Comparison of ENCODE assay signal across 13 cellular contexts in the genomic region with DNA sequence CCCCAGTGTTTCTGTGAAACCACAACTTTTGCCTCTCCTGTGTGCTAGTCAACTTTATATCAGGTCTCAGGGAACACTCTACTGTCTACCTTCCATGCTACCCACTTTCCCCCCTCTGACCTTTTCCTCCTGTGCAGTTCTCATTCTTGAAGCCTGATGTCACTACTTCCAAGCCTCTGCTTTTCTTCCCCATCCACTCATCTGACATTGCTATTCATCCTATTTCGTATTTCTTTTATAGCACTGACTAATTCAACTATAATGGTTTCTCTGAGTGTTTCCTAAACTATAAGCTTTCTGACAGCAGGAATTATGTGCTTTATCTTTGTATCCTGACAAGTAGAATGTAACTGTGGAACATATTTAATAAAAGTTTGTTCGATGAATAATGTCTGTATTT. TPM values are rescaled to one million over a fixed set of nuclear protein-coding genes. Genes with fewer than 3 reads are reported as not detected.
DNase-seq lines count a peak whose midpoint lies in the region; ATAC-seq and TF ChIP-seq lines count a peak whose summit lies in the region.
"Had no signal": no experiment of that assay in that cellular context is flagged by ENCODE, and none has a peak within 500 bp of the region (broad histone marks: within the 10 kb centered on the region; RNA-seq: fewer than 3 reads in every experiment).

No MANE protein-coding gene starts in this region.

- no peak for ATAC-seq in HG02870 (IDR thresholded peaks at IDR 0.05; ENCODE audit: unreplicated experiment)

- DNase-seq in Daoy (ENCODE audit: low read depth) (peak; percentile 27), LHCN-M2 (ENCODE audit: low read depth) (peak; percentile 50), epithelial cell of esophagus (ENCODE audit: low read depth) (peak; percentile 22), left kidney (ENCODE audit: low read depth, low spot score) (peak; percentile 9), NCI-H2227 (lab: John Stamatoyannopoulos, UW; ENCODE audit: unreplicated experiment) (no peak)
- no peak for DNase-seq in activated naive CD4-positive, alpha-beta T cell treated with anti-CD3 and anti-CD28 coated beads, Interleukin-2, amount 50 U/mL, for 16 hours
- DNase-seq in activated naive CD4-positive, alpha-beta T cell (lab: John Stamatoyannopoulos, UW), result no peak
- DNase-seq: activated CD4-positive, alpha-beta T cell treated with anti-CD3 and anti-CD28 coated beads for 1 hour; activated effector memory CD4-positive, alpha-beta T cell treated with Interleukin-2 at 50 U/mL for 16 hours; NCI-H1048; NCI-H69; SJCRH30 had no signal

- H3K4me3 ChIP-seq in epithelial cell of esophagus (ENCODE audit: low read length), result no peak overlapping the region
- H3K4me3 ChIP-seq: SJCRH30 had no signal

- no peak for TF ChIP-seq CTCF in epithelial cell of esophagus (IDR thresholded peaks at IDR 0.05; ENCODE audit: insufficient read depth, low read depth, low read length, missing control alignments)

RNA-seq across cellular contexts. Expression of a gene that starts 18.2 kb away (rescaled TPM):
- total RNA-seq in Daoy (2014; rRNA removed; shearing (Covaris generic)), result 66.0 and 70.4 TPM in 2 replicates
- 38.9 and 41.2 TPM in 2 replicates for total RNA-seq in LHCN-M2 (2014; rRNA removed)
- 36.1 TPM for polyA plus RNA-seq in LHCN-M2 (2012)

Comparison
In these comparisons a context has a peak if more than half of its experiments do, and no peak if none do; other contexts are left out.
1. DNase-seq: peak in Daoy (single experiment), LHCN-M2 (single experiment), epithelial cell of esophagus (single experiment) and left kidney (single experiment); none in activated naive CD4-positive, alpha-beta T cell treated with anti-CD3 and anti-CD28 coated beads, Interleukin-2, amount 50 U/mL, for 16 hours (single experiment), NCI-H2227 (single experiment) and activated naive CD4-positive, alpha-beta T cell (0 of 4).